ENCODE assay signal across 14 cellular contexts in genomic region chr7:11988186-11988585, GRCh38.
"Had no signal": no experiment of that assay in that cellular context is flagged by ENCODE, and none has a peak within 500 bp of the region (broad histone marks: within the 10 kb centered on the region; RNA-seq: fewer than 3 reads in every experiment).

No MANE protein-coding gene starts in this region.

- H3K27ac ChIP-seq: foreskin keratinocyte, lower lobe of right lung, upper lobe of left lung had no signal

- ATAC-seq: foreskin keratinocyte, right cardiac atrium had no signal

- H3K27me3 ChIP-seq: foreskin keratinocyte, upper lobe of left lung had no signal

- H3K4me1 ChIP-seq: foreskin keratinocyte, lower lobe of right lung, upper lobe of left lung had no signal

- H3K36me3 ChIP-seq: lower lobe of right lung, upper lobe of left lung had no signal

- H3K4me3 ChIP-seq: lower lobe of right lung, smooth muscle cell, upper lobe of left lung had no signal

- DNase-seq: activated CD4-positive, alpha-beta T cell treated with anti-CD3 and anti-CD28 coated beads for 1 hour; activated CD4-positive, alpha-beta T cell treated with anti-CD3 and anti-CD28 coated beads, Interleukin-2, amount 50 U/mL, for 4 hours; activated naive CD4-positive, alpha-beta T cell; activated T-cell treated with anti-CD3 and anti-CD28 coated beads for 4 hours; anterior cingulate cortex; effector memory CD4-positive, alpha-beta T cell; foreskin keratinocyte; glutamatergic neuron; kidney glomerular epithelial cell; lower lobe of right lung; occipital lobe; right cardiac atrium; upper lobe of left lung had no signal
